ENCODE assay signal across 1 cellular context in genomic region chr11:62601364-62602140, GRCh38.
TF ChIP-seq lines count a peak whose summit lies in the region.

MTA2 (minus strand) TSS chr11:62601865; CDS start chr11:62601450, 415 bp downstream.

TF ChIP-seq in GM23338, 12 proteins besides CTCF, POLR2A, EP300 and RAD21 (continued from another document):
- TF ChIP-seq ETS1 (IDR thresholded peaks at IDR 0.05) = 0 out of 2 replicates have a peak, but pooled peaks have one; percentile 26
- 0 out of 2 replicates have a peak, but pooled peaks have one; percentile 11 for TF ChIP-seq POLR2AphosphoS5 (IDR thresholded peaks at IDR 0.05; ENCODE audit: low read depth)
TF ChIP-seq in GM23338: peak in this region for 2.
